ENCODE assay signal across 13 cellular contexts in the genomic region with DNA sequence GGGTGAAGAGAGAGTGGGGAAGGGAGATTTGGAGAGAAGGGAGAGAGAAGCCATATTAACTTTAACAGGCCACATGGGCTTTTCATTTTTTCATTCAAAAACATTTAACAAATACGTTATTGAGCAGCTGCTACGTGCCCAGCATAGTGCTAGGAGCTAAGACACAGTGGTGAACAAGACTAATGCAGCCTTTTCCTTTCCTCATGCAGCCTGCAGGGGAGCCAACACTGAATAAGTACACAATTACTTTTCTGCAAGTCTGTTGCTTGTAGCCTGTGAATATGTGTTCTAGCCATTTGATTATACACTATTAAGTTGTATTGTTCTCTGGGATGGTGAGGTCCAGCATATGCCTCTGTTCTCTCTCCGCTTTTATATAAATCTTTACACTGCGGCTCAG. TPM values are rescaled to one million over a fixed set of nuclear protein-coding genes. Genes with fewer than 3 reads are reported as not detected.
DNase-seq lines count a peak whose midpoint lies in the region; ATAC-seq and TF ChIP-seq lines count a peak whose summit lies in the region.
"Had no signal": no experiment of that assay in that cellular context is flagged by ENCODE, and none has a peak within 500 bp of the region (broad histone marks: within the 10 kb centered on the region; RNA-seq: fewer than 3 reads in every experiment).

No MANE protein-coding gene starts in this region.

- CTCF ChIA-PET in Caco-2 (lab: Charles Lee) = interaction anchor here (0.5 to 0.6 kb wide), 2 partner anchors 175 to 917 kb away, joined by 3 to 5 read pairs; no protein-coding TSS in a partner anchor

- peak overlapping the region; percentile 96 for H3K27ac Mint-ChIP-seq in Caco-2 (ENCODE audit: unreplicated experiment)
- peak overlapping the region; percentile 96 for H3K27ac Mint-ChIP-seq in T-helper 2 cell treated with Interferon-gamma antibody and Interleukin-4, amounts not matched to agents 5 μg/mL and 100 μg/mL, for 36 hours

- no peak overlapping the region for H3K4me3 Mint-ChIP-seq in Caco-2 (ENCODE audit: unreplicated experiment)
- H3K4me3 Mint-ChIP-seq in T-helper 2 cell treated with Interferon-gamma antibody and Interleukin-4, amounts not matched to agents 5 μg/mL and 100 μg/mL, for 36 hours = no peak overlapping the region

- POLR2A ChIA-PET in Caco-2 (lab: Charles Lee) = no interaction called here

- DNase-seq in Caco-2 (no peak), hepatocyte (ENCODE audit: low spot score) (no peak), T-helper 9 cell (no peak), body of pancreas (no peak), osteoblast (ENCODE audit: insufficient read length, low spot score, missing footprints) (no peak)
- no peak for DNase-seq in T-helper 2 cell treated with Interferon-gamma antibody and Interleukin-4, amounts not matched to agents 5 μg/mL and 100 μg/mL, for 36 hours (ENCODE audit: low spot score)
- DNase-seq in activated CD4-positive, CD25-positive, alpha-beta regulatory T cell treated with anti-CD3 and anti-CD28 coated beads, Interleukin-2, amount 50 U/mL, for 72 hours = no peak
- DNase-seq: activated naive CD4-positive, alpha-beta T cell; erythroblast; hippocampal formation had no signal

- H4K20me1 ChIP-seq in hepatocyte (ENCODE audit: insufficient read depth, poor library complexity, severe bottlenecking) (no peaks in the 10 kb centered on the region), osteoblast (ENCODE audit: insufficient read depth, low read length) (no peaks in the 10 kb centered on the region)

- WGBS in hepatocyte (ENCODE audit: low lambda C conversion rate, missing lambda C conversion rate) = 82% methylated on average over 4 of the region's 4 CpGs
- WGBS in body of pancreas, 2 donors = 82 to 88% methylated on average over 4 of the region's 4 CpGs

- H3K9me3 Mint-ChIP-seq in Caco-2 (ENCODE audit: unreplicated experiment) = no peaks in the 10 kb centered on the region
- no peaks in the 10 kb centered on the region for H3K9me3 Mint-ChIP-seq in T-helper 2 cell treated with Interferon-gamma antibody and Interleukin-4, amounts not matched to agents 5 μg/mL and 100 μg/mL, for 36 hours

- no peak overlapping the region for H3K4me3 ChIP-seq in Caco-2 (ENCODE audit: low read depth, low read length)
- H3K4me3 ChIP-seq in hepatocyte = no peak overlapping the region
- H3K4me3 ChIP-seq in body of pancreas = no peak overlapping the region
- no peak overlapping the region for H3K4me3 ChIP-seq in osteoblast (ENCODE audit: insufficient read depth, low read length)
- H3K4me3 ChIP-seq: lung, thyroid gland had no signal

- no peaks in the 10 kb centered on the region for H3K9me2 ChIP-seq in hepatocyte (replicated peaks; ENCODE audit: insufficient read depth)

- TF ChIP-seq POLR2A in body of pancreas (IDR thresholded peaks at IDR 0.05) = no peak

- no peak for ATAC-seq in body of pancreas

- no TSS peak for BruUV-seq in Caco-2 (replicated peaks; lab: Mats Ljungman, UMichigan)

- peaks cover 14% of the 10 kb centered on the region for H3K4me1 Mint-ChIP-seq in Caco-2 (ENCODE audit: low read depth, unreplicated experiment)
- H3K4me1 Mint-ChIP-seq in T-helper 2 cell treated with Interferon-gamma antibody and Interleukin-4, amounts not matched to agents 5 μg/mL and 100 μg/mL, for 36 hours (ENCODE audit: low read depth) = peaks cover 25% of the 10 kb centered on the region

- no peaks in the 10 kb centered on the region for H3K36me3 ChIP-seq in Caco-2 (ENCODE audit: control insufficient read depth, insufficient read depth, low read length)
- no peaks in the 10 kb centered on the region for H3K36me3 ChIP-seq in hepatocyte (replicated peaks; ENCODE audit: insufficient read depth, low read depth)
- H3K36me3 ChIP-seq in body of pancreas (replicated peaks in 1 of 2; ENCODE audit: insufficient read depth in 1 of 2, low read depth in 2 of 2) = peaks cover 0 to 1% of the 10 kb centered on the region in 2 donors
- peaks cover 4% of the 10 kb centered on the region for H3K36me3 ChIP-seq in osteoblast (ENCODE audit: insufficient read depth, low read length)
- H3K36me3 ChIP-seq: thyroid gland had no signal

- intact Hi-C loops in Caco-2 (cut with micrococcal nuclease; ENCODE audit: unreplicated experiment) (no loop called here), body of pancreas (cut with DNase I) (no loop called here)

- H3K4me2 ChIP-seq in hepatocyte = no peak overlapping the region
- H3K4me2 ChIP-seq in osteoblast (ENCODE audit: insufficient read depth, low read length) = no peak overlapping the region

- peaks cover 13% of the 10 kb centered on the region for H3K79me2 ChIP-seq in hepatocyte
- peaks cover 11% of the 10 kb centered on the region for H3K79me2 ChIP-seq in osteoblast (ENCODE audit: insufficient read depth, low read length)

- H3K9me3 ChIP-seq in Caco-2 (no peaks in the 10 kb centered on the region), hepatocyte (ENCODE audit: low read depth) (no peaks in the 10 kb centered on the region), body of pancreas (no peaks in the 10 kb centered on the region), osteoblast (ENCODE audit: low read depth, low read length) (no peaks in the 10 kb centered on the region)
- H3K9me3 ChIP-seq: thyroid gland had no signal

- H3K27me3 Mint-ChIP-seq in Caco-2 (ENCODE audit: insufficient read depth, unreplicated experiment) = no peaks in the 10 kb centered on the region
- no peaks in the 10 kb centered on the region for H3K27me3 Mint-ChIP-seq in T-helper 2 cell treated with Interferon-gamma antibody and Interleukin-4, amounts not matched to agents 5 μg/mL and 100 μg/mL, for 36 hours (ENCODE audit: low read depth)

- no peaks in the 10 kb centered on the region for H3K27me3 ChIP-seq in Caco-2 (replicated peaks; ENCODE audit: control insufficient read depth, insufficient read depth, low read length)
- H3K27me3 ChIP-seq in hepatocyte = no peaks in the 10 kb centered on the region
- no peaks in the 10 kb centered on the region for H3K27me3 ChIP-seq in body of pancreas
- no peaks in the 10 kb centered on the region for H3K27me3 ChIP-seq in osteoblast (ENCODE audit: insufficient read depth, low read length)
- H3K27me3 ChIP-seq: thyroid gland had no signal

- H2AFZ ChIP-seq in hepatocyte (peak overlapping the region; percentile 24), osteoblast (ENCODE audit: low read length) (no peak overlapping the region)

- H3K27ac ChIP-seq in hepatocyte = peak overlapping the region; percentile 86
- no peak overlapping the region for H3K27ac ChIP-seq in body of pancreas
- H3K27ac ChIP-seq in osteoblast (ENCODE audit: low read depth, low read length) = no peak overlapping the region
- H3K27ac ChIP-seq: thyroid gland had no signal

- peaks cover 19% of the 10 kb centered on the region for H3K4me1 ChIP-seq in Caco-2
- H3K4me1 ChIP-seq in hepatocyte (ENCODE audit: insufficient read depth) = peaks cover 17% of the 10 kb centered on the region
- H3K4me1 ChIP-seq in body of pancreas = peaks cover 6% of the 10 kb centered on the region
- peaks cover 8% of the 10 kb centered on the region for H3K4me1 ChIP-seq in osteoblast (ENCODE audit: insufficient read depth, low read length)

- peaks cover 12% of the 10 kb centered on the region for H3K36me3 Mint-ChIP-seq in Caco-2 (ENCODE audit: insufficient read depth, unreplicated experiment)
- H3K36me3 Mint-ChIP-seq in T-helper 2 cell treated with Interferon-gamma antibody and Interleukin-4, amounts not matched to agents 5 μg/mL and 100 μg/mL, for 36 hours (ENCODE audit: low read depth) = no peaks in the 10 kb centered on the region

- TF ChIP-seq CTCF in Caco-2 (IDR thresholded peaks at IDR 0.05; ENCODE audit: insufficient read depth in 1 of 2, low read depth in 1 of 2, low read length in 1 of 2, severe bottlenecking in 1 of 2, unreplicated experiment in 1 of 2) (no peak), GM12873 (IDR thresholded peaks at IDR 0.05; ENCODE audit: insufficient read depth, low read depth, low read length, missing control alignments) (peak; percentile 44), hepatocyte (IDR thresholded peaks at IDR 0.05; ENCODE audit: poor library complexity) (no peak), body of pancreas (IDR thresholded peaks at IDR 0.05) (no peak), osteoblast (IDR thresholded peaks at IDR 0.05; ENCODE audit: extremely low read depth, low read depth, low read length) (no peak)

RNA-seq across cellular contexts. Expression of a gene that starts 1.9 kb away (rescaled TPM):
- total RNA-seq in Caco-2 (2022) = 15.0 and 16.4 TPM in 2 replicates
- total RNA-seq in hepatocyte = 17.6 and 21.5 TPM in 2 replicates
- 9.9 and 16.8 TPM in 2 replicates for polyA plus RNA-seq in hepatocyte
- total RNA-seq in body of pancreas = 1 to 10 TPM; 2.6 to 4.4 TPM
- 14.1 and 15.3 TPM in 2 replicates for total RNA-seq in osteoblast

RNA-seq across cellular contexts. Expression of a gene that starts 36.2 kb away (rescaled TPM):
- total RNA-seq in Caco-2 (2022) (60.3 TPM in 2 replicates), hepatocyte (36.5 and 47.8 TPM in 2 replicates), body of pancreas (10 to 100 TPM; 18.9 to 25.4 TPM), osteoblast (25.3 TPM in 2 replicates)
- 54.9 and 63.4 TPM in 2 replicates for polyA plus RNA-seq in hepatocyte
